ENCODE assay signal across 21 cellular contexts in the genomic region with DNA sequence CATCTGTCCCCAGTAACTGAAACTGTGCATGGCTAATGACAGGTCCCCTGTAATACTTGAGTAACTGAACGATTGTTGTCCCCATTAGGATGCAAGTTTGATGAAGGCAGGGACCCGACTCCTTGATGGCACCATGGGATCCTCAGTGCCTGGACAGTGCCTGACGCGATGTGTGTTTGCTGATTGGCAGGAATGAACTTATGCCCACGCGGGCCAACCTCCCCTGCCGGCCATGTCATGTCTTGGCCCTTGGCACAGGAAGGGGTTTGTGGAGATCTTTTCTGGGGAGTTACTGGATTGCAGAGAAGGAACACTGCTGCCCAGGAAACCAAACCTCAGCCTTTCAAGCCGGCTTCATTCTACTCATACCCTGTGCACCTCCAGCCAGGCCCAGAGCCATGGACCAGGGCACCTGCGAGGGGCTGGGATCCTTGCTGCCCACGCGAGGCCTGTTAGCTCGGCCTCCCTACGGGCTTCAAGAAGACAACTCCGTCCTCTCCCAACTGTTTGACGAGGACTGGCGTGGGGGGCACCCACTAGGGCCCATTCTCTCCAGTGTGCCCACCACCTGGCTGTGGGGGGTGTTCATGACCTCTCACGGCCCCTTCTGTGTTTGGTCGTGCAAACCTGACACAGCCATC.
DNase-seq lines count a peak whose midpoint lies in the region; ATAC-seq and TF ChIP-seq lines count a peak whose summit lies in the region.
"Had no signal": no experiment of that assay in that cellular context is flagged by ENCODE, and none has a peak within 500 bp of the region (broad histone marks: within the 10 kb centered on the region; RNA-seq: fewer than 3 reads in every experiment).

No MANE protein-coding gene starts in this region.

- peaks cover 6% of the 10 kb centered on the region for H3K4me1 Mint-ChIP-seq in activated CD4-positive, alpha-beta T cell treated with anti-CD3 and anti-CD28 coated beads, Interleukin-2, amount 10 ng/mL, durations not matched to agents 24 days and 14 days
- peaks cover 5% of the 10 kb centered on the region for H3K4me1 Mint-ChIP-seq in activated CD4-positive, alpha-beta T cell treated with anti-CD3 and anti-CD28 coated beads, Interleukin-2, amount 10 ng/mL, durations not matched to agents 7 days and 5 days
- H3K4me1 Mint-ChIP-seq in glutamatergic neuron (ENCODE audit: low read depth, unreplicated experiment), result peaks cover 23% of the 10 kb centered on the region

- no peak for TF ChIP-seq CTCF in RWPE1 (conservative IDR thresholded peaks at IDR 0.05; ENCODE audit: low read depth)
- TF ChIP-seq CTCF in glutamatergic neuron (IDR thresholded peaks at IDR 0.05; ENCODE audit: partially characterized antibody, unreplicated experiment), result no peak

- intact Hi-C loops in activated CD4-positive, alpha-beta T cell treated with anti-CD3 and anti-CD28 coated beads, Interleukin-2, amount 10 ng/mL, durations not matched to agents 24 days and 14 days (cut with micrococcal nuclease), result loop anchor here (10.0 kb wide), 1 partner anchor 416 kb away; no protein-coding TSS in a partner anchor

- peaks cover 8% of the 10 kb centered on the region for H3K36me3 Mint-ChIP-seq in activated CD4-positive, alpha-beta T cell treated with anti-CD3 and anti-CD28 coated beads, Interleukin-2, amount 10 ng/mL, durations not matched to agents 24 days and 14 days (ENCODE audit: low read depth)
- H3K36me3 Mint-ChIP-seq in activated CD4-positive, alpha-beta T cell treated with anti-CD3 and anti-CD28 coated beads, Interleukin-2, amount 10 ng/mL, durations not matched to agents 7 days and 5 days (ENCODE audit: low read depth), result peaks cover 8% of the 10 kb centered on the region
- H3K36me3 Mint-ChIP-seq in glutamatergic neuron (ENCODE audit: unreplicated experiment), result no peaks in the 10 kb centered on the region

- H3K27me3 Mint-ChIP-seq in activated CD4-positive, alpha-beta T cell treated with anti-CD3 and anti-CD28 coated beads, Interleukin-2, amount 10 ng/mL, durations not matched to agents 24 days and 14 days, result no peaks in the 10 kb centered on the region
- no peaks in the 10 kb centered on the region for H3K27me3 Mint-ChIP-seq in activated CD4-positive, alpha-beta T cell treated with anti-CD3 and anti-CD28 coated beads, Interleukin-2, amount 10 ng/mL, durations not matched to agents 7 days and 5 days
- H3K27me3 Mint-ChIP-seq in glutamatergic neuron (ENCODE audit: unreplicated experiment), result peaks cover 10% of the 10 kb centered on the region
- H3K27me3 Mint-ChIP-seq: B cell, IgD-negative memory B cell had no signal

- H3K27ac ChIP-seq in RWPE1, result peak overlapping the region; percentile 51
- H3K27ac ChIP-seq: 22Rv1 had no signal

- POLR2A ChIA-PET in activated CD4-positive, alpha-beta T cell treated with anti-CD3 and anti-CD28 coated beads, Interleukin-2, amount 10 ng/mL, durations not matched to agents 7 days and 5 days (lab: Charles Lee), result no interaction called here
- POLR2A ChIA-PET in RWPE1 (lab: Yijun Ruan, JAX; ENCODE audit: low non-redundant PET), result interaction anchor here (0.7 kb wide), 1 partner anchor 319 kb away, joined by 3 read pairs; no protein-coding TSS in a partner anchor

- H3K9me3 Mint-ChIP-seq in activated CD4-positive, alpha-beta T cell treated with anti-CD3 and anti-CD28 coated beads, Interleukin-2, amount 10 ng/mL, durations not matched to agents 24 days and 14 days, result no peaks in the 10 kb centered on the region
- no peaks in the 10 kb centered on the region for H3K9me3 Mint-ChIP-seq in activated CD4-positive, alpha-beta T cell treated with anti-CD3 and anti-CD28 coated beads, Interleukin-2, amount 10 ng/mL, durations not matched to agents 7 days and 5 days
- H3K9me3 Mint-ChIP-seq in glutamatergic neuron (ENCODE audit: unreplicated experiment), result peaks cover 5% of the 10 kb centered on the region
- H3K9me3 Mint-ChIP-seq: IgD-negative memory B cell had no signal

- H3K4me3 Mint-ChIP-seq in activated CD4-positive, alpha-beta T cell treated with anti-CD3 and anti-CD28 coated beads, Interleukin-2, amount 10 ng/mL, durations not matched to agents 24 days and 14 days, result no peak overlapping the region
- H3K4me3 Mint-ChIP-seq in activated CD4-positive, alpha-beta T cell treated with anti-CD3 and anti-CD28 coated beads, Interleukin-2, amount 10 ng/mL, durations not matched to agents 7 days and 5 days, result no peak overlapping the region
- H3K4me3 Mint-ChIP-seq in glutamatergic neuron (ENCODE audit: unreplicated experiment), result no peak overlapping the region
- H3K4me3 Mint-ChIP-seq: B cell, CD14-positive monocyte, IgD-negative memory B cell had no signal

- peak overlapping the region; percentile 57 for H3K27ac Mint-ChIP-seq in activated CD4-positive, alpha-beta T cell treated with anti-CD3 and anti-CD28 coated beads, Interleukin-2, amount 10 ng/mL, durations not matched to agents 24 days and 14 days
- no peak overlapping the region for H3K27ac Mint-ChIP-seq in activated CD4-positive, alpha-beta T cell treated with anti-CD3 and anti-CD28 coated beads, Interleukin-2, amount 10 ng/mL, durations not matched to agents 7 days and 5 days
- H3K27ac Mint-ChIP-seq in glutamatergic neuron (ENCODE audit: unreplicated experiment), result peak overlapping the region; percentile 31
- H3K27ac Mint-ChIP-seq: B cell, IgD-negative memory B cell had no signal

- CTCF ChIA-PET in activated CD4-positive, alpha-beta T cell treated with anti-CD3 and anti-CD28 coated beads, Interleukin-2, amount 10 ng/mL, durations not matched to agents 7 days and 5 days (lab: Charles Lee), result no interaction called here
- CTCF ChIA-PET in RWPE1 (lab: Yijun Ruan, JAX), result no interaction called here

- ATAC-seq in GM21619 (IDR thresholded peaks at IDR 0.05; ENCODE audit: unreplicated experiment), result no peak
- no peak for ATAC-seq in GM18909 (IDR thresholded peaks at IDR 0.05; ENCODE audit: poor library complexity, unreplicated experiment)
- ATAC-seq: HCT116, SK-N-SH treated with all-trans-retinoic acid at 6 μM for 48 hours had no signal

- DNase-seq in activated CD4-positive, alpha-beta T cell treated with anti-CD3 and anti-CD28 coated beads, Interleukin-2, amount 10 ng/mL, durations not matched to agents 24 days and 14 days, result no peak
- DNase-seq in activated CD4-positive, alpha-beta T cell treated with anti-CD3 and anti-CD28 coated beads, Interleukin-2, amount 10 ng/mL, durations not matched to agents 7 days and 5 days, result no peak
- DNase-seq in RWPE1 (ENCODE audit: low spot score) (no peak), glutamatergic neuron (no peak), cortex of kidney (lab: John Stamatoyannopoulos, UW) (no peak)
- DNase-seq: DMS153, DND-41, GOT3, NCI-H1092 treated with DMSO at 0.1 percent for 48 hours, NCI-H1436, NCI-H187, NCI-H2081 treated with DMSO at 0.1 percent for 48 hours, NCI-H748 treated with DMSO at 0.1 percent for 48 hours had no signal
